11 cellular contexts compared by ENCODE assay signal in the genomic region with DNA sequence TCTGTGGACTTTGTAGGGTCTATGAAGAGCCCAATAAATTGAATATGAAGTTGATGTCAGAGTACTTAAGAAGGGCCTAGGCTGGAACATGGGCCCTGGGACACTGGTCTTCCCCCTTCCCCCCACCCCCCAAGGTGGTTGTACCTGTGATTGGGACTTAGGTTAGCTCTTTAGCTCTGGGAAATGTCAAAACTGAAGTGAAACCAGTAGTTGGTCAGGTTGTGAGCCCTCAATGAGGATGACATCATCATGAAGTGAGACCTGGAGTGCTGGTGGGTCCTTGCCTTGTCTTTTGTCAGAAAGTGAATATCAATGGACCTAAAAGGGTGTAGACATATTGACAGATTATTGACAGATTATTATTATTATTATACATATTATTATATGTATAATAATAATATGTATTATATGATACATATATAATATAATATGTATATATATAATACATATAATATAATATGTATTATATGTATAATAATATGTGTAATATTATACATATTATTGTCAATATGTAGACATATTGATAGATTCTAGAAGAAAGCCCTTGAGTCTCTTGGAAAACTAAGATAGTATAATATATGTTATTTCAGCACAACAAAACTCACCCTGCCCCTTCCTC. TPM values are rescaled to one million over a fixed set of nuclear protein-coding genes. Genes with fewer than 3 reads are reported as not detected.
DNase-seq lines count a peak whose midpoint lies in the region; ATAC-seq, FAIRE-seq and TF ChIP-seq lines count a peak whose summit lies in the region.
"Had no signal": no experiment of that assay in that cellular context is flagged by ENCODE, and none has a peak within 500 bp of the region (broad histone marks: within the 10 kb centered on the region; RNA-seq: fewer than 3 reads in every experiment).

No MANE protein-coding gene starts in this region.

- no peaks in the 10 kb centered on the region for H3K36me3 ChIP-seq in KMS-11 (ENCODE audit: insufficient read depth)

- H3K79me2 ChIP-seq in KMS-11 (ENCODE audit: insufficient read depth, low read depth): peaks cover 48% of the 10 kb centered on the region

- peaks cover 28% of the 10 kb centered on the region for H3K4me1 ChIP-seq in KMS-11 (ENCODE audit: low read depth, poor library complexity, severe bottlenecking)

- peak; percentile 83 for ATAC-seq in GM18867 (IDR thresholded peaks at IDR 0.05; ENCODE audit: unreplicated experiment)
- ATAC-seq in HG02623 (IDR thresholded peaks at IDR 0.05; ENCODE audit: unreplicated experiment): peak; percentile 85
- ATAC-seq: Panc1 had no signal

- peak; percentile 89 for FAIRE-seq in A204.1 (lab: Jason Lieb, UNC)
- FAIRE-seq: HTR-8/SVneo had no signal

- no peak overlapping the region for H3K27ac ChIP-seq in KMS-11

- no peak overlapping the region for H3K9ac ChIP-seq in KMS-11

- H4K20me1 ChIP-seq in KMS-11 (ENCODE audit: insufficient read depth): peaks cover 31% of the 10 kb centered on the region

- peak overlapping the region; percentile 41 for H3K4me2 ChIP-seq in KMS-11

- DNase-seq in NCI-H146 (lab: John Stamatoyannopoulos, UW): no peak
- no peak for DNase-seq in iPS-NIHi7 (ENCODE audit: extremely low spot score)
- no peak for DNase-seq in NCI-H510A (lab: John Stamatoyannopoulos, UW)
- DNase-seq in H4 (ENCODE audit: low spot score): no peak
- DNase-seq: activated naive CD4-positive, alpha-beta T cell treated with Interleukin-2 at 50 U/mL for 16 hours had no signal

- H2AFZ ChIP-seq in KMS-11 (ENCODE audit: low read depth): no peak overlapping the region

- no peak for TF ChIP-seq CTCF in KMS-11 (conservative IDR thresholded peaks at IDR 0.05; ENCODE audit: low read depth, low read length)

- no peaks in the 10 kb centered on the region for H3K27me3 ChIP-seq in KMS-11 (ENCODE audit: insufficient read depth, low read depth)

- no peak overlapping the region for H3K4me3 ChIP-seq in KMS-11 (IDR thresholded peaks at IDR 0.05; ENCODE audit: insufficient read depth, low read depth, low read length)

RNA-seq across cellular contexts. Expression of gene MARS2, which starts 5.4 kb away (rescaled TPM):
- total RNA-seq in H4 (2014; rRNA removed; shearing (Covaris generic)): 1.7 and 4.1 TPM in 2 replicates

RNA-seq across cellular contexts. Expression of gene RFTN2, which starts 35.1 kb away (rescaled TPM):
- 0.33 and 1.5 TPM in 2 replicates for total RNA-seq in H4 (2014; rRNA removed; shearing (Covaris generic))
